ENCODE assay signal across 27 cellular contexts in genomic region chr2:218149865-218150264, GRCh38. TPM values are rescaled to one million over a fixed set of nuclear protein-coding genes. Genes with fewer than 3 reads are reported as not detected.
DNase-seq lines count a peak whose midpoint lies in the region; ATAC-seq, FAIRE-seq and TF ChIP-seq lines count a peak whose summit lies in the region.
"Had no signal": no experiment of that assay in that cellular context is flagged by ENCODE, and none has a peak within 500 bp of the region (broad histone marks: within the 10 kb centered on the region; RNA-seq: fewer than 3 reads in every experiment).

No MANE protein-coding gene starts in this region.

- peaks cover 92 to 96% of the 10 kb centered on the region in 2 experiments for H3K4me1 ChIP-seq in neutrophil (ENCODE audit: control insufficient read depth in 1 of 2, insufficient read depth in 1 of 2, low read depth in 1 of 2, low read length in 1 of 2)
- H3K4me1 ChIP-seq: HAP-1, heart left ventricle, psoas muscle, SJCRH30, tibial nerve had no signal

- DNase-seq in GM12892 (ENCODE audit: insufficient read length) (no peak), OCI-M1 (lab: John Stamatoyannopoulos, UW) (peak; percentile 49), NCI-H2029 (lab: John Stamatoyannopoulos, UW) (no peak), AG20443 (ENCODE audit: low spot score) (no peak)
- DNase-seq: activated CD4-positive, alpha-beta T cell treated with anti-CD3 and anti-CD28 coated beads, Interleukin-2, amount 10 ng/mL, durations not matched to agents 7 days and 5 days; activated T-cell treated with anti-CD3 and anti-CD28 coated beads, Interleukin-2, amount 50 U/mL, for 72 hours; amniotic stem cell; CD8-positive, alpha-beta T cell; DMS 273 treated with DMSO at 0.1 percent for 48 hours; effector CD8-positive, alpha-beta T cell; erythroblast; heart left ventricle; KG1; left cardiac atrium; mesenchymal stem cell; NCI-H1048; NCI-H1930; NCI-H226; NCI-H774; psoas muscle; SJCRH30 had no signal

- no peak for TF ChIP-seq CTCF in neutrophil (IDR thresholded peaks at IDR 0.05)

- peak overlapping the region; percentile 96 for H3K27ac ChIP-seq in neutrophil
- H3K27ac ChIP-seq: heart left ventricle, psoas muscle, SJCRH30, tibial nerve, VCaP had no signal

- H3K4me3 ChIP-seq in neutrophil (ENCODE audit: low read depth in 1 of 2, low read length in 1 of 2), result peak overlapping the region; percentile 9 to 29
- H3K4me3 ChIP-seq: HAP-1, heart left ventricle, psoas muscle, SJCRH30, tibial nerve had no signal

- TF ChIP-seq POLR2A in GM12892 (IDR thresholded peaks at IDR 0.05; ENCODE audit: low read depth, low read length), result no peak

- H3K36me3 ChIP-seq in neutrophil, result no peaks in the 10 kb centered on the region
- H3K36me3 ChIP-seq: HAP-1, heart left ventricle, SJCRH30, tibial nerve had no signal

- H3K27me3 ChIP-seq in neutrophil, result no peaks in the 10 kb centered on the region
- H3K27me3 ChIP-seq: tibial nerve had no signal

- peak; percentile 88 for FAIRE-seq in GM12892 (lab: Jason Lieb, UNC)

- ATAC-seq in HG03469 (IDR thresholded peaks at IDR 0.05; ENCODE audit: unreplicated experiment), result peak; percentile 44
- no peak for ATAC-seq in GM21786 (IDR thresholded peaks at IDR 0.05; ENCODE audit: unreplicated experiment)
- ATAC-seq: activated T-cell treated with anti-CD3 and anti-CD28 coated beads, Interleukin-2, amount 50 U/mL, for 72 hours; CD8-positive, alpha-beta T cell; heart left ventricle; left cardiac atrium; psoas muscle had no signal

- no peaks in the 10 kb centered on the region for H3K9me3 ChIP-seq in neutrophil
- H3K9me3 ChIP-seq: HAP-1, heart left ventricle, psoas muscle, SJCRH30 had no signal

RNA-seq across cellular contexts. Expression of gene CXCR1, which starts 16.9 kb away (rescaled TPM):
- polyA plus RNA-seq in GM12892 (2012; ENCODE audit: missing spikeins), result not detected

RNA-seq across cellular contexts. Expression of gene CXCR2, which starts 24.0 kb away (rescaled TPM):
- 0.19 TPM for polyA plus RNA-seq in GM12892 (2012; ENCODE audit: missing spikeins)
